In genomic region chr5:175657593-175658271, GRCh38 we compare ENCODE assay signal across 1 cellular context.
A peak's percentile ranks its signal among the peaks of the same experiment; 100 is the strongest.
TF ChIP-seq lines count a peak whose summit lies in the region.

Gene HRH2, plus strand, starts transcription at chr5:175658071. Its CDS starts 25,163 bp downstream, at chr5:175683234.

TF ChIP-seq in H1, 55 proteins besides CTCF, POLR2A, EP300 and RAD21:
- TF ChIP-seq JUND (IDR thresholded peaks at IDR 0.05; ENCODE audit: low read length) (0 out of 2 replicates have a peak, but pooled peaks have one; percentile 2), CREB1 (IDR thresholded peaks at IDR 0.05) (0 out of 2 replicates have a peak, but pooled peaks have one; percentile 42), RNF2 (IDR thresholded peaks at IDR 0.05; ENCODE audit: borderline replicate concordance, low read depth, low read length, missing control alignments, poor library complexity, severe bottlenecking) (no peak), SIN3A (conservative IDR thresholded peaks at IDR 0.05 in 1 of 2, IDR thresholded peaks at IDR 0.05 in 1 of 2; ENCODE audit: low read depth in 1 of 2, low read length in 2 of 2) (no peak; a peak in 1 of 4 replicates), KDM5A (IDR thresholded peaks at IDR 0.05; ENCODE audit: low read length) (no peak), TBP (IDR thresholded peaks at IDR 0.05; ENCODE audit: low read depth, low read length) (no peak), BACH1 (IDR thresholded peaks at IDR 0.05; ENCODE audit: low read length) (no peak), CEBPB (IDR thresholded peaks at IDR 0.05; ENCODE audit: low read depth, low read length) (no peak), CBX8 (IDR thresholded peaks at IDR 0.05; ENCODE audit: borderline replicate concordance, low read depth, low read length) (no peak), SP2 (IDR thresholded peaks at IDR 0.05; ENCODE audit: low read length) (no peak), RFX5 (IDR thresholded peaks at IDR 0.05; ENCODE audit: borderline replicate concordance, low read depth, low read length) (no peak), SP1 (IDR thresholded peaks at IDR 0.05; ENCODE audit: low read depth, low read length) (no peak), JUN (IDR thresholded peaks at IDR 0.05; ENCODE audit: low read depth, low read length) (no peak), MAX (IDR thresholded peaks at IDR 0.05) (0 out of 2 replicates have a peak, but pooled peaks have one; percentile 17), TAF1 (IDR thresholded peaks at IDR 0.05; ENCODE audit: low read depth, low read length) (no peak), TAF7 (optimal IDR thresholded peaks at IDR 0.05; ENCODE audit: borderline replicate concordance, low read depth, low read length) (no peak), TCF12 (IDR thresholded peaks at IDR 0.05; ENCODE audit: low read depth, low read length) (no peak), SAP30 (IDR thresholded peaks at IDR 0.05; ENCODE audit: insufficient read depth, insufficient replicate concordance, low read length) (no peak), POU5F1 (IDR thresholded peaks at IDR 0.05; ENCODE audit: low read depth, low read length) (no peak), ZNF274 (IDR thresholded peaks at IDR 0.05; ENCODE audit: borderline replicate concordance, extremely low read depth, low read length) (no peak), KDM4A (IDR thresholded peaks at IDR 0.05; ENCODE audit: low read depth, low read length, severe bottlenecking) (peak; percentile 96), FOSL1 (IDR thresholded peaks at IDR 0.05; ENCODE audit: insufficient read depth, low read depth, low read length) (no peak), TEAD4 (IDR thresholded peaks at IDR 0.05; ENCODE audit: low read depth, low read length) (no peak), GTF2F1 (IDR thresholded peaks at IDR 0.05; ENCODE audit: borderline replicate concordance, low read depth, low read length) (no peak), USF2 (IDR thresholded peaks at IDR 0.05; ENCODE audit: low read length) (no peak), SP4 (IDR thresholded peaks at IDR 0.05; ENCODE audit: low read length) (no peak), HDAC6 (IDR thresholded peaks at IDR 0.05; ENCODE audit: low read depth, low read length) (no peak), ATF2 (IDR thresholded peaks at IDR 0.05; ENCODE audit: low read length) (no peak), SIX5 (IDR thresholded peaks at IDR 0.05; ENCODE audit: low read depth, low read length) (no peak), ASH2L (IDR thresholded peaks at IDR 0.05; ENCODE audit: low read length) (peak; percentile 96), SIRT6 (IDR thresholded peaks at IDR 0.05; ENCODE audit: low read length) (no peak), EGR1 (IDR thresholded peaks at IDR 0.05; ENCODE audit: borderline replicate concordance, low read depth, low read length) (peak; percentile 69), PHF8 (conservative IDR thresholded peaks at IDR 0.05; ENCODE audit: low read depth, low read length) (no peak; the same call in 1 of the 2 replicates), SUZ12 (IDR thresholded peaks at IDR 0.05; ENCODE audit: low read length) (peak; percentile 43; the same call in 1 of the 2 replicates), MAFK (IDR thresholded peaks at IDR 0.05; ENCODE audit: low read depth, low read length) (no peak), CHD2 (IDR thresholded peaks at IDR 0.05; ENCODE audit: low read length) (no peak), RXRA (IDR thresholded peaks at IDR 0.05; ENCODE audit: insufficient read depth, low read depth, low read length) (no peak), BCL11A (IDR thresholded peaks at IDR 0.05; ENCODE audit: low read depth in 2 of 2, low read length in 2 of 2) (no peak), KDM1A (IDR thresholded peaks at IDR 0.05; ENCODE audit: borderline replicate concordance, low read length) (no peak), CHD1 (IDR thresholded peaks at IDR 0.05; ENCODE audit: low read depth, low read length) (no peak), BRCA1 (IDR thresholded peaks at IDR 0.05; ENCODE audit: low read depth, low read length) (no peak), YY1 (IDR thresholded peaks at IDR 0.05; ENCODE audit: low read depth, low read length) (no peak), NRF1 (IDR thresholded peaks at IDR 0.05; ENCODE audit: low read depth, low read length) (no peak), CBX5 (IDR thresholded peaks at IDR 0.05; ENCODE audit: low read depth, low read length) (no peak), NANOG (IDR thresholded peaks at IDR 0.05; ENCODE audit: insufficient read depth, low read depth, low read length, poor library complexity, severe bottlenecking) (no peak), RBBP5 (IDR thresholded peaks at IDR 0.05; ENCODE audit: borderline replicate concordance, low read depth, low read length) (peak; percentile 91), CHD7 (IDR thresholded peaks at IDR 0.05; ENCODE audit: insufficient replicate concordance, low read length) (no peak), EZH2 (IDR thresholded peaks at IDR 0.05; ENCODE audit: low read depth, low read length, severe bottlenecking) (no peak), CTBP2 (IDR thresholded peaks at IDR 0.05; ENCODE audit: borderline replicate concordance, insufficient read depth, insufficient read length, low read length) (peak; percentile 71), GABPA (IDR thresholded peaks at IDR 0.05; ENCODE audit: borderline replicate concordance, insufficient read depth, low read length) (no peak), SRF (IDR thresholded peaks at IDR 0.05; ENCODE audit: low read depth, low read length) (no peak), POLR2AphosphoS5 (IDR thresholded peaks at IDR 0.05; ENCODE audit: low read depth, low read length) (no peak), HDAC2 (IDR thresholded peaks at IDR 0.05; ENCODE audit: borderline replicate concordance in 1 of 2, low read depth in 2 of 2, low read length in 2 of 2) (peak in 1 of 2 experiments; percentile 18; a peak in 1 of 4 replicates)
- TF ChIP-seq, protein P1, sequence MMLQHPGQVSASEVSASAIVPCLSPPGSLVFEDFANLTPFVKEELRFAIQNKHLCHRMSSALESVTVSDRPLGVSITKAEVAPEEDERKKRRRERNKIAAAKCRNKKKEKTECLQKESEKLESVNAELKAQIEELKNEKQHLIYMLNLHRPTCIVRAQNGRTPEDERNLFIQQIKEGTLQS (IDR thresholded peaks at IDR 0.05; ENCODE audit: insufficient read depth, low read depth, low read length) = no peak
- TF ChIP-seq, protein P2, sequence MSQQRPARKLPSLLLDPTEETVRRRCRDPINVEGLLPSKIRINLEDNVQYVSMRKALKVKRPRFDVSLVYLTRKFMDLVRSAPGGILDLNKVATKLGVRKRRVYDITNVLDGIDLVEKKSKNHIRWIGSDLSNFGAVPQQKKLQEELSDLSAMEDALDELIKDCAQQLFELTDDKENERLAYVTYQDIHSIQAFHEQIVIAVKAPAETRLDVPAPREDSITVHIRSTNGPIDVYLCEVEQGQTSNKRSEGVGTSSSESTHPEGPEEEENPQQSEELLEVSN (IDR thresholded peaks at IDR 0.05) = no peak
